19 cellular contexts compared by ENCODE assay signal in genomic region chr2:234472155-234472554, GRCh38.
"Had no signal": no experiment of that assay in that cellular context is flagged by ENCODE, and none has a peak within 500 bp of the region (broad histone marks: within the 10 kb centered on the region; RNA-seq: fewer than 3 reads in every experiment).

No MANE protein-coding gene starts in this region.

- H3K9me3 ChIP-seq: lower lobe of right lung, ovary, psoas muscle, sigmoid colon, stomach, thyroid gland had no signal

- H3K4me3 ChIP-seq: dorsolateral prefrontal cortex, lower lobe of right lung, ovary, psoas muscle, sigmoid colon, stomach, thyroid gland had no signal

- DNase-seq: dorsolateral prefrontal cortex; effector CD4-positive, alpha-beta T cell; left ventricle myocardium superior; lower lobe of right lung; naive thymus-derived CD8-positive, alpha-beta T cell; nephron progenitor cell; occipital lobe; ovary; posterior cingulate gyrus; psoas muscle; right cardiac atrium; sigmoid colon; stimulated activated CD4-positive, alpha-beta T cell treated with anti-CD3 and anti-CD28 coated beads, Interleukin-2, amount 100 ng/mL, for 24 hours; stimulated activated CD4-positive, alpha-beta T cell treated with anti-CD3 and anti-CD28 coated beads, Interleukin-4, amount 100 ng/mL, for 24 hours; stimulated activated naive CD4-positive, alpha-beta T cell treated with Interleukin-2 at 50 U/mL for 16 hours; stomach; thyroid gland; trophoblast cell had no signal

- H3K4me3 Mint-ChIP-seq: naive thymus-derived CD8-positive, alpha-beta T cell; nephron progenitor cell; stimulated activated effector memory CD8-positive, alpha-beta T cell treated with anti-CD3 and anti-CD28 coated beads, Interleukin-12 subunit alpha, Interleukin-12 subunit beta, amount 100 ng/mL, for 72 hours had no signal

- H3K36me3 ChIP-seq: lower lobe of right lung, ovary, sigmoid colon, stomach, thyroid gland had no signal

- ATAC-seq: left ventricle myocardium superior; lower lobe of right lung; naive thymus-derived CD8-positive, alpha-beta T cell; psoas muscle; right cardiac atrium; stimulated activated effector memory CD8-positive, alpha-beta T cell treated with anti-CD3 and anti-CD28 coated beads, Interleukin-12 subunit alpha, Interleukin-12 subunit beta, amount 100 ng/mL, for 72 hours had no signal

- H3K4me1 ChIP-seq: lower lobe of right lung, psoas muscle, sigmoid colon, stomach, thyroid gland had no signal

- H3K36me3 Mint-ChIP-seq: naive thymus-derived CD8-positive, alpha-beta T cell; stimulated activated effector memory CD8-positive, alpha-beta T cell treated with anti-CD3 and anti-CD28 coated beads, Interleukin-12 subunit alpha, Interleukin-12 subunit beta, amount 100 ng/mL, for 72 hours had no signal

- H3K27me3 ChIP-seq: dorsolateral prefrontal cortex, ovary, sigmoid colon, stomach, thyroid gland had no signal

- H3K27me3 Mint-ChIP-seq: naive thymus-derived CD8-positive, alpha-beta T cell had no signal

- H3K27ac Mint-ChIP-seq: nephron progenitor cell had no signal

- H3K9me3 Mint-ChIP-seq: naive thymus-derived CD8-positive, alpha-beta T cell had no signal

- H3K4me1 Mint-ChIP-seq: nephron progenitor cell had no signal

- H3K27ac ChIP-seq: dorsolateral prefrontal cortex, lower lobe of right lung, ovary, psoas muscle, sigmoid colon, stomach, thyroid gland had no signal
